ENCODE assay signal across 9 cellular contexts in genomic region chr10:111075577-111076185, GRCh38. TPM values are rescaled to one million over a fixed set of nuclear protein-coding genes. Genes with fewer than 3 reads are reported as not detected.
DNase-seq lines count a peak whose midpoint lies in the region; ATAC-seq and TF ChIP-seq lines count a peak whose summit lies in the region.
"Had no signal": no experiment of that assay in that cellular context is flagged by ENCODE, and none has a peak within 500 bp of the region (broad histone marks: within the 10 kb centered on the region; RNA-seq: fewer than 3 reads in every experiment).

No MANE protein-coding gene starts in this region.

- 33% methylated on average over 4 of the region's 18 CpGs for WGBS in mammary epithelial cell (ENCODE audit: low coverage, missing lambda C conversion rate)

- peaks cover 0 to 5% (median 0%) of the 10 kb centered on the region in 5 donors for H3K9me3 Mint-ChIP-seq in CD8-positive, alpha-beta memory T cell
- peaks cover 8% of the 10 kb centered on the region for H3K9me3 Mint-ChIP-seq in neural progenitor cell

- dilution Hi-C loops in mammary epithelial cell (cut with HindIII; ENCODE audit: low sequenced_read_pairs), result no loop called here

- peak overlapping the region; percentile 100 for H3K4me2 ChIP-seq in mammary epithelial cell (ENCODE audit: insufficient read depth, low read depth, low read length)
- H3K4me2 ChIP-seq in neural progenitor cell, result peak overlapping the region; percentile 89

- POLR2A ChIA-PET in CD8-positive, alpha-beta memory T cell (lab: Charles Lee), result no interaction called here

- H3K4me1 ChIP-seq in CD8-positive, alpha-beta memory T cell (ENCODE audit: insufficient read depth, low read length), result no peaks in the 10 kb centered on the region
- H3K4me1 ChIP-seq in mammary epithelial cell (ENCODE audit: insufficient read depth, low read length), result peaks cover 21% of the 10 kb centered on the region
- no peaks in the 10 kb centered on the region for H3K4me1 ChIP-seq in neural progenitor cell

- peaks cover 25% of the 10 kb centered on the region for H3K27me3 ChIP-seq in CD8-positive, alpha-beta memory T cell (ENCODE audit: insufficient read depth, low read length, poor library complexity, severe bottlenecking)
- H3K27me3 ChIP-seq in mammary epithelial cell (ENCODE audit: insufficient read depth, low read length), result peaks cover 32% of the 10 kb centered on the region
- H3K27me3 ChIP-seq in neural progenitor cell, result peaks cover 65% of the 10 kb centered on the region

- no peaks in the 10 kb centered on the region for H4K20me1 ChIP-seq in mammary epithelial cell (ENCODE audit: insufficient read depth, low read length)
- no peaks in the 10 kb centered on the region for H4K20me1 ChIP-seq in neural progenitor cell (ENCODE audit: low read depth)

- H2AFZ ChIP-seq in mammary epithelial cell (ENCODE audit: low read depth, low read length) (peak overlapping the region; percentile 66), neural progenitor cell (replicated peaks) (peak overlapping the region; percentile 96)

- peaks cover 55 to 73% of the 10 kb centered on the region in 2 donors for H3K27me3 Mint-ChIP-seq in CD8-positive, alpha-beta memory T cell
- H3K27me3 Mint-ChIP-seq in neural progenitor cell (ENCODE audit: insufficient read depth, low read depth), result peaks cover 20% of the 10 kb centered on the region

- H3K4me3 Mint-ChIP-seq in CD8-positive, alpha-beta memory T cell, result peak overlapping the region; percentile 54 to 83 (median 72)
- peak overlapping the region; percentile 85 for H3K4me3 Mint-ChIP-seq in neural progenitor cell

- intact Hi-C loops in mammary epithelial cell (cut with micrococcal nuclease), result loop anchor here (1.0 to 5.0 kb wide), 4 partner anchors 328 to 1239 kb away; no protein-coding TSS in a partner anchor

- no peaks in the 10 kb centered on the region for H3K9me3 ChIP-seq in CD8-positive, alpha-beta memory T cell (ENCODE audit: low read length)
- H3K9me3 ChIP-seq in mammary epithelial cell (replicated peaks; ENCODE audit: insufficient read depth, low read length) (no peaks in the 10 kb centered on the region), neural progenitor cell (ENCODE audit: low read depth) (no peaks in the 10 kb centered on the region)

- CTCF ChIA-PET in CD8-positive, alpha-beta memory T cell (lab: Charles Lee), result interaction anchor here (1.2 to 1.4 kb wide), 4 partner anchors 14 to 329 kb away, joined by 3 to 4 read pairs (median 3); no protein-coding TSS in a partner anchor
- CTCF ChIA-PET in mammary epithelial cell (lab: Charles Lee; ENCODE audit: low non-redundant PET), result no interaction called here

- no peak for DNase-seq in CD8-positive, alpha-beta memory T cell
- no peak for DNase-seq in mammary epithelial cell
- DNase-seq in neural progenitor cell (ENCODE audit: low spot score), result no peak
- DNase-seq in NCI-H226, result no peak
- DNase-seq in DMS153 (lab: John Stamatoyannopoulos, UW), result no peak
- DNase-seq in COLO829 (ENCODE audit: low spot score), result no peak
- DNase-seq in GM03348 (ENCODE audit: low spot score), result no peak

- H3F3A ChIP-seq in neural progenitor cell (ENCODE audit: low read depth), result peaks cover 11% of the 10 kb centered on the region

- H3K79me2 ChIP-seq in mammary epithelial cell (ENCODE audit: insufficient read depth, low read length) (no peaks in the 10 kb centered on the region), neural progenitor cell (ENCODE audit: low read depth) (no peaks in the 10 kb centered on the region)

- ATAC-seq in HG02759 (IDR thresholded peaks at IDR 0.05; ENCODE audit: unreplicated experiment), result peak; percentile 8

- TF ChIP-seq CTCF in mammary epithelial cell (conservative IDR thresholded peaks at IDR 0.05 in 1 of 2, IDR thresholded peaks at IDR 0.05 in 1 of 2; ENCODE audit: extremely low read depth in 1 of 2, insufficient read depth in 1 of 2, low read depth in 1 of 2, low read length in 2 of 2) (no peak), neural progenitor cell (IDR thresholded peaks at IDR 0.05) (no peak)

- in situ Hi-C loops in mammary epithelial cell (cut with MboI; ENCODE audit: low sequenced_read_pairs in 2 of 2), result loop anchor here in 1 of 2 donors (25.0 kb wide), 1 partner anchor 1062 kb away; no protein-coding TSS in a partner anchor

- no peak overlapping the region for H3K4me3 ChIP-seq in CD8-positive, alpha-beta memory T cell (ENCODE audit: low read length)
- H3K4me3 ChIP-seq in mammary epithelial cell (replicated peaks in 1 of 3; ENCODE audit: insufficient read depth in 1 of 3, low read depth in 2 of 3, low read length in 3 of 3), result no peak overlapping the region
- H3K4me3 ChIP-seq in neural progenitor cell, result peak overlapping the region; percentile 62

- H3K4me1 Mint-ChIP-seq in CD8-positive, alpha-beta memory T cell, result peaks cover 13 to 31% (median 14%) of the 10 kb centered on the region in 3 donors
- H3K4me1 Mint-ChIP-seq in neural progenitor cell, result peaks cover 15% of the 10 kb centered on the region

- no TSS peak for BruUV-seq in mammary epithelial cell (replicated peaks; lab: Mats Ljungman, UMichigan)

- H3K27ac Mint-ChIP-seq in CD8-positive, alpha-beta memory T cell, result no peak overlapping the region
- no peak overlapping the region for H3K27ac Mint-ChIP-seq in neural progenitor cell

- H3K36me3 Mint-ChIP-seq in CD8-positive, alpha-beta memory T cell, result peaks cover 0 to 9% (median 0%) of the 10 kb centered on the region in 3 donors
- peaks cover 2% of the 10 kb centered on the region for H3K36me3 Mint-ChIP-seq in neural progenitor cell

- H3K9ac ChIP-seq in mammary epithelial cell (ENCODE audit: insufficient read depth, low read length), result no peak overlapping the region
- H3K9ac ChIP-seq in neural progenitor cell, result no peak overlapping the region

- H3K27ac ChIP-seq in CD8-positive, alpha-beta memory T cell (ENCODE audit: low read depth, low read length), result no peak overlapping the region
- H3K27ac ChIP-seq in mammary epithelial cell (ENCODE audit: insufficient read depth, low read depth, low read length) (no peak overlapping the region), neural progenitor cell (no peak overlapping the region)

- H3K36me3 ChIP-seq in CD8-positive, alpha-beta memory T cell (ENCODE audit: insufficient read depth, low read length), result no peaks in the 10 kb centered on the region
- H3K36me3 ChIP-seq in mammary epithelial cell (ENCODE audit: insufficient read depth, low read length) (no peaks in the 10 kb centered on the region), neural progenitor cell (no peaks in the 10 kb centered on the region)

RNA-seq across cellular contexts. Expression of gene ADRA2A, which starts 1.1 kb away (rescaled TPM):
- not detected for total RNA-seq in CD8-positive, alpha-beta memory T cell
- polyA plus RNA-seq in CD8-positive, alpha-beta memory T cell, result not detected
- total RNA-seq in mammary epithelial cell (not detected), neural progenitor cell (ENCODE audit: low replicate concordance) (0.06 TPM in 1 of 2 replicates, not detected in the other)
- polyA plus RNA-seq in mammary epithelial cell, result not detected
- polyA minus RNA-seq in mammary epithelial cell, result not detected
- total RNA-seq: T-helper 2 cell treated with Interferon-gamma antibody and Interleukin-4, amounts not matched to agents 100 ng/mL and 5 ng/mL, for 36 hours had no signal
